ENCODE assay signal across 15 cellular contexts in the genomic region with DNA sequence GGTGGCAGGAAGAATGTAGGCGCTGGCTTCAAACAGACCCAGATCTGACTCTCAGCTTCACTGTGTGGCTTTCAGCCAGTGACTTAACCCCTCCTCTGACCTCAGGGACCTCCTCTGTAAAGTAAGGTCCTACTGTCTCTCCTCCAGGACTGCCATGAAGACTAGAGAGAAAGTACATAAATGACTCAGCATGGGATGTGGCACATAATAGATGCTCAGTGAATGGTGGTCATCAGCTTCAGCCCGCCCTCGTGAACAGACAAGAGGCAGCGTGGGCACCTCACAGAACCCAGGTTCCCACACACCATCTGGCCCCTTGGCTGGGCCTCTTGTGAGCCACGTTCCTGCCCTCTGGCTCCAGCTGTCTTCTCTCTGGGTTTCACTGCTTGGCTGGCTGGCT.
DNase-seq lines count a peak whose midpoint lies in the region; ATAC-seq, FAIRE-seq and TF ChIP-seq lines count a peak whose summit lies in the region.
"Had no signal": no experiment of that assay in that cellular context is flagged by ENCODE, and none has a peak within 500 bp of the region (broad histone marks: within the 10 kb centered on the region; RNA-seq: fewer than 3 reads in every experiment).

No MANE protein-coding gene starts in this region.

- POLR2A ChIA-PET in GM12878 (lab: Charles Lee): no interaction called here

- WGBS in GM12878 (ENCODE audit: insufficient coverage, insufficient replicate concordance, low lambda C conversion rate, missing lambda C conversion rate): 19% methylated on average over 5 of the region's 5 CpGs

- H3K27me3 ChIP-seq in MG63 (no peaks in the 10 kb centered on the region), GM12878 (replicated peaks in 1 of 2; ENCODE audit: control insufficient read depth in 2 of 2, insufficient read depth in 2 of 2, low read length in 1 of 2) (no peaks in the 10 kb centered on the region), lower lobe of right lung (ENCODE audit: low read depth) (peaks cover 25% of the 10 kb centered on the region)

- H3K4me1 ChIP-seq in GM12878 (ENCODE audit: control insufficient read depth, insufficient read depth, low read length) (peaks cover 20% of the 10 kb centered on the region), lower lobe of right lung (no peaks in the 10 kb centered on the region)

- H3K9ac ChIP-seq in GM12878 (ENCODE audit: control insufficient read depth, insufficient read depth, low read length): no peak overlapping the region

- H3K4me3 ChIP-seq in MG63 (no peak overlapping the region), GM12878 (no peak overlapping the region; the same call in 1 of the 2 replicates), lower lobe of right lung (no peak overlapping the region)

- in situ Hi-C loops in GM12878 (cut with MboI): no loop called here

- intact Hi-C loops in GM12878 (cut with micrococcal nuclease; ENCODE audit: unreplicated experiment) (no loop called here), lower lobe of right lung (cut with DNase I) (no loop called here)

- TF ChIP-seq EP300 in GM12878 (IDR thresholded peaks at IDR 0.05; ENCODE audit: borderline replicate concordance in 1 of 2, control insufficient read depth in 1 of 2, low read depth in 2 of 2, low read length in 2 of 2): no peak

- no peak overlapping the region for H2AFZ ChIP-seq in GM12878 (ENCODE audit: control insufficient read depth, low read depth, low read length)

- TF ChIP-seq POLR2A in GM12878 (IDR thresholded peaks at IDR 0.05; ENCODE audit: low read depth, low read length) (no peak), erythroblast (IDR thresholded peaks at IDR 0.05; ENCODE audit: low read length) (no peak)

- peak; percentile 31 for DNase-seq in stimulated activated CD4-positive, alpha-beta T cell treated with anti-CD3 and anti-CD28 coated beads, Interleukin-15, amount 100 ng/mL, for 24 hours
- no peak for DNase-seq in stimulated activated CD4-positive, alpha-beta T cell treated with anti-CD3 and anti-CD28 coated beads, Interleukin-4, amount 100 ng/mL, for 1 hour
- DNase-seq in MG63 (peak; percentile 29), GM12878 (ENCODE audit: low read depth, low spot score) (no peak), erythroblast (lab: John Stamatoyannopoulos, UW) (no peak), D721Med (ENCODE audit: insufficient read length, low spot score) (no peak), lower lobe of right lung (no peak)
- DNase-seq: amygdala; effector CD4-positive, alpha-beta T cell; hypothalamus; kidney glomerular epithelial cell; NCI-H2107; PC-3; right cardiac atrium had no signal

- no TSS peak for BruUV-seq in GM12878 (replicated peaks; lab: Mats Ljungman, UMichigan)

- no peaks in the 10 kb centered on the region for H4K20me1 ChIP-seq in GM12878 (ENCODE audit: control insufficient read depth, insufficient read depth)

- TF ChIP-seq CTCF in GM12878 (IDR thresholded peaks at IDR 0.05 in 2 of 3, conservative IDR thresholded peaks at IDR 0.05 in 1 of 3; ENCODE audit: control insufficient read depth in 2 of 3, extremely low read depth in 1 of 3, insufficient read depth in 1 of 3, low read depth in 3 of 3, low read length in 3 of 3) (no peak), D721Med (IDR thresholded peaks at IDR 0.05; ENCODE audit: insufficient read depth, missing control alignments) (no peak), lower lobe of right lung (IDR thresholded peaks at IDR 0.05) (no peak)

- TF ChIP-seq RAD21 in GM12878 (IDR thresholded peaks at IDR 0.05; ENCODE audit: insufficient read depth, low read depth, low read length): no peak

- RAD21 ChIA-PET in GM12878 (lab: Charles Lee; ENCODE audit: unreplicated experiment): interaction anchor here (0.6 kb wide), 1 partner anchor 287 kb away, joined by 3 read pairs; no protein-coding TSS in a partner anchor

- H3K27ac ChIP-seq in GM12878 (ENCODE audit: control insufficient read depth, insufficient read depth): peak overlapping the region; percentile 22; the same call in 1 of the 2 replicates
- no peak overlapping the region for H3K27ac ChIP-seq in lower lobe of right lung

- H3K79me2 ChIP-seq in GM12878 (ENCODE audit: control insufficient read depth, insufficient read depth, low read length): no peaks in the 10 kb centered on the region

- ATAC-seq in GM12878: peak; percentile 65
- ATAC-seq in lower lobe of right lung: no peak
- ATAC-seq: PC-3, right cardiac atrium, SK-N-SH treated with all-trans-retinoic acid at 6 μM for 48 hours had no signal

- SMC1A ChIA-PET in GM12878 (lab: Charles Lee; ENCODE audit: uncharacterized antibody, unreplicated experiment): no interaction called here

- CTCF ChIA-PET in GM12878 (lab: Yijun Ruan, JAX): interaction anchor here (0.6 kb wide), 1 partner anchor 291 kb away, joined by 3 read pairs; no protein-coding TSS in a partner anchor

- H3K9me3 ChIP-seq in MG63 (peaks cover 2% of the 10 kb centered on the region; the same call in 1 of the 2 replicates), GM12878 (replicated peaks; ENCODE audit: control insufficient read depth, insufficient read depth, low read length) (peaks cover 15% of the 10 kb centered on the region), lower lobe of right lung (peaks cover 5% of the 10 kb centered on the region)

- H3K4me2 ChIP-seq in GM12878 (ENCODE audit: control insufficient read depth, insufficient read depth): peak overlapping the region; percentile 60; the same call in 1 of the 2 replicates

- peak; percentile 75 for FAIRE-seq in GM12878 (lab: Jason Lieb, UNC)
- no peak for FAIRE-seq in D721Med (lab: Jason Lieb, UNC)

- no peaks in the 10 kb centered on the region for H3K36me3 ChIP-seq in MG63
- no peaks in the 10 kb centered on the region for H3K36me3 ChIP-seq in GM12878 (ENCODE audit: control insufficient read depth in 2 of 2, insufficient read depth in 2 of 2, low read length in 1 of 2)
- H3K36me3 ChIP-seq in lower lobe of right lung: no peaks in the 10 kb centered on the region

TF ChIP-seq in GM12878, 131 proteins besides CTCF, POLR2A, EP300 and RAD21 (continues in another document):
- TF ChIP-seq YY1 (IDR thresholded peaks at IDR 0.05; ENCODE audit: low read depth, low read length): no peak
- TF ChIP-seq EZH2 (IDR thresholded peaks at IDR 0.05; ENCODE audit: borderline replicate concordance, control insufficient read depth, low read depth, low read length): no peak
- no peak for TF ChIP-seq HDAC6 (IDR thresholded peaks at IDR 0.05; ENCODE audit: unreplicated experiment)
- no peak for TF ChIP-seq ZNF384 (IDR thresholded peaks at IDR 0.05; ENCODE audit: borderline replicate concordance, low read depth, low read length)
- TF ChIP-seq, protein P1, sequence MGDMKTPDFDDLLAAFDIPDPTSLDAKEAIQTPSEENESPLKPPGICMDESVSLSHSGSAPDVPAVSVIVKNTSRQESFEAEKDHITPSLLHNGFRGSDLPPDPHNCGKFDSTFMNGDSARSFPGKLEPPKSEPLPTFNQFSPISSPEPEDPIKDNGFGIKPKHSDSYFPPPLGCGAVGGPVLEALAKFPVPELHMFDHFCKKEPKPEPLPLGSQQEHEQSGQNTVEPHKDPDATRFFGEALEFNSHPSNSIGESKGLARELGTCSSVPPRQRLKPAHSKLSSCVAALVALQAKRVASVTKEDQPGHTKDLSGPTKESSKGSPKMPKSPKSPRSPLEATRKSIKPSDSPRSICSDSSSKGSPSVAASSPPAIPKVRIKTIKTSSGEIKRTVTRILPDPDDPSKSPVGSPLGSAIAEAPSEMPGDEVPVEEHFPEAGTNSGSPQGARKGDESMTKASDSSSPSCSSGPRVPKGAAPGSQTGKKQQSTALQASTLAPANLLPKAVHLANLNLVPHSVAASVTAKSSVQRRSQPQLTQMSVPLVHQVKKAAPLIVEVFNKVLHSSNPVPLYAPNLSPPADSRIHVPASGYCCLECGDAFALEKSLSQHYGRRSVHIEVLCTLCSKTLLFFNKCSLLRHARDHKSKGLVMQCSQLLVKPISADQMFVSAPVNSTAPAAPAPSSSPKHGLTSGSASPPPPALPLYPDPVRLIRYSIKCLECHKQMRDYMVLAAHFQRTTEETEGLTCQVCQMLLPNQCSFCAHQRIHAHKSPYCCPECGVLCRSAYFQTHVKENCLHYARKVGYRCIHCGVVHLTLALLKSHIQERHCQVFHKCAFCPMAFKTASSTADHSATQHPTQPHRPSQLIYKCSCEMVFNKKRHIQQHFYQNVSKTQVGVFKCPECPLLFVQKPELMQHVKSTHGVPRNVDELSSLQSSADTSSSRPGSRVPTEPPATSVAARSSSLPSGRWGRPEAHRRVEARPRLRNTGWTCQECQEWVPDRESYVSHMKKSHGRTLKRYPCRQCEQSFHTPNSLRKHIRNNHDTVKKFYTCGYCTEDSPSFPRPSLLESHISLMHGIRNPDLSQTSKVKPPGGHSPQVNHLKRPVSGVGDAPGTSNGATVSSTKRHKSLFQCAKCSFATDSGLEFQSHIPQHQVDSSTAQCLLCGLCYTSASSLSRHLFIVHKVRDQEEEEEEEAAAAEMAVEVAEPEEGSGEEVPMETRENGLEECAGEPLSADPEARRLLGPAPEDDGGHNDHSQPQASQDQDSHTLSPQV (IDR thresholded peaks at IDR 0.05): no peak
- TF ChIP-seq, protein P2, sequence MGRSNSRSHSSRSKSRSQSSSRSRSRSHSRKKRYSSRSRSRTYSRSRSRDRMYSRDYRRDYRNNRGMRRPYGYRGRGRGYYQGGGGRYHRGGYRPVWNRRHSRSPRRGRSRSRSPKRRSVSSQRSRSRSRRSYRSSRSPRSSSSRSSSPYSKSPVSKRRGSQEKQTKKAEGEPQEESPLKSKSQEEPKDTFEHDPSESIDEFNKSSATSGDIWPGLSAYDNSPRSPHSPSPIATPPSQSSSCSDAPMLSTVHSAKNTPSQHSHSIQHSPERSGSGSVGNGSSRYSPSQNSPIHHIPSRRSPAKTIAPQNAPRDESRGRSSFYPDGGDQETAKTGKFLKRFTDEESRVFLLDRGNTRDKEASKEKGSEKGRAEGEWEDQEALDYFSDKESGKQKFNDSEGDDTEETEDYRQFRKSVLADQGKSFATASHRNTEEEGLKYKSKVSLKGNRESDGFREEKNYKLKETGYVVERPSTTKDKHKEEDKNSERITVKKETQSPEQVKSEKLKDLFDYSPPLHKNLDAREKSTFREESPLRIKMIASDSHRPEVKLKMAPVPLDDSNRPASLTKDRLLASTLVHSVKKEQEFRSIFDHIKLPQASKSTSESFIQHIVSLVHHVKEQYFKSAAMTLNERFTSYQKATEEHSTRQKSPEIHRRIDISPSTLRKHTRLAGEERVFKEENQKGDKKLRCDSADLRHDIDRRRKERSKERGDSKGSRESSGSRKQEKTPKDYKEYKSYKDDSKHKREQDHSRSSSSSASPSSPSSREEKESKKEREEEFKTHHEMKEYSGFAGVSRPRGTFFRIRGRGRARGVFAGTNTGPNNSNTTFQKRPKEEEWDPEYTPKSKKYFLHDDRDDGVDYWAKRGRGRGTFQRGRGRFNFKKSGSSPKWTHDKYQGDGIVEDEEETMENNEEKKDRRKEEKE (IDR thresholded peaks at IDR 0.05): no peak
- TF ChIP-seq, protein P3, sequence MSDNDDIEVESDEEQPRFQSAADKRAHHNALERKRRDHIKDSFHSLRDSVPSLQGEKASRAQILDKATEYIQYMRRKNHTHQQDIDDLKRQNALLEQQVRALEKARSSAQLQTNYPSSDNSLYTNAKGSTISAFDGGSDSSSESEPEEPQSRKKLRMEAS (IDR thresholded peaks at IDR 0.05; ENCODE audit: low read depth, low read length): no peak
- TF ChIP-seq SUPT20H (IDR thresholded peaks at IDR 0.05; ENCODE audit: borderline replicate concordance, control insufficient read depth, low read depth, low read length): no peak

Comparison
In these comparisons a context has a peak if more than half of its experiments do, and no peak if none do; other contexts are left out.
1. DNase-seq: peak in stimulated activated CD4-positive, alpha-beta T cell treated with anti-CD3 and anti-CD28 coated beads, Interleukin-15, amount 100 ng/mL, for 24 hours (single experiment) and MG63 (single experiment); none in stimulated activated CD4-positive, alpha-beta T cell treated with anti-CD3 and anti-CD28 coated beads, Interleukin-4, amount 100 ng/mL, for 1 hour (single experiment), GM12878 (single experiment), erythroblast (0 of 2), D721Med (single experiment) and lower lobe of right lung (single experiment).